In genomic region chr17:74776044-74776962, GRCh38 we compare ENCODE assay signal across 1 cellular context.
TF ChIP-seq lines count a peak whose summit lies in the region.

TSS of gene NAT9 (minus strand) at chr17:74776345. CDS start at chr17:74775698, 647 bp downstream.

TF ChIP-seq in HepG2, 621 proteins besides CTCF, POLR2A, EP300 and RAD21 (continued from another document and continues in another):
- TF ChIP-seq THAP9 (CRISPR knock-in tag; IDR thresholded peaks at IDR 0.05; ENCODE audit: borderline replicate concordance) (peak; percentile 72; the same call in 1 of the 2 replicates), TEF (CRISPR knock-in tag; IDR thresholded peaks at IDR 0.05) (no peak), ZNF275 (CRISPR knock-in tag; IDR thresholded peaks at IDR 0.05; ENCODE audit: borderline replicate concordance) (no peak), NFIB (CRISPR knock-in tag; IDR thresholded peaks at IDR 0.05; ENCODE audit: borderline replicate concordance) (no peak), ZNF709 (CRISPR knock-in tag; IDR thresholded peaks at IDR 0.05) (peak; percentile 63; the same call in 1 of the 2 replicates), ZBTB4 (CRISPR knock-in tag; IDR thresholded peaks at IDR 0.05; ENCODE audit: borderline replicate concordance) (peak; percentile 58; the same call in 1 of the 2 replicates), ZNF251 (CRISPR knock-in tag; IDR thresholded peaks at IDR 0.05) (no peak; the same call in 1 of the 2 replicates), ZNF580 (CRISPR knock-in tag; IDR thresholded peaks at IDR 0.05; ENCODE audit: borderline replicate concordance, low read depth) (peak; percentile 84; the same call in 1 of the 2 replicates), NPAS2 (CRISPR knock-in tag; IDR thresholded peaks at IDR 0.05; ENCODE audit: borderline replicate concordance) (no peak), SMAD9 (CRISPR knock-in tag; IDR thresholded peaks at IDR 0.05) (no peak), TOE1 (CRISPR knock-in tag; IDR thresholded peaks at IDR 0.05) (peak; percentile 52; the same call in 1 of the 2 replicates), ZHX2 (IDR thresholded peaks at IDR 0.05; ENCODE audit: low read depth) (peak; percentile 46; the same call in 1 of the 2 replicates), ZHX2 (CRISPR knock-in tag; IDR thresholded peaks at IDR 0.05; ENCODE audit: borderline replicate concordance) (no peak), ZNF260 (CRISPR knock-in tag; IDR thresholded peaks at IDR 0.05; ENCODE audit: borderline replicate concordance, low read depth) (no peak), ZBTB44 (CRISPR knock-in tag; IDR thresholded peaks at IDR 0.05) (no peak), ZBTB20 (CRISPR knock-in tag; IDR thresholded peaks at IDR 0.05; ENCODE audit: borderline replicate concordance, low read depth) (no peak; the same call in 1 of the 2 replicates), ZNF724P (CRISPR knock-in tag; IDR thresholded peaks at IDR 0.05; ENCODE audit: borderline replicate concordance) (peak; percentile 76; the same call in 1 of the 2 replicates), ZNF547 (CRISPR knock-in tag; IDR thresholded peaks at IDR 0.05) (peak; percentile 72), HINFP (CRISPR knock-in tag; IDR thresholded peaks at IDR 0.05; ENCODE audit: low read depth) (peak; percentile 92), ZSCAN25 (CRISPR knock-in tag; IDR thresholded peaks at IDR 0.05) (no peak), SSRP1 (CRISPR knock-in tag; IDR thresholded peaks at IDR 0.05) (no peak), GATA4 (IDR thresholded peaks at IDR 0.05; ENCODE audit: borderline replicate concordance, low read depth) (no peak), HMG20A (CRISPR knock-in tag; IDR thresholded peaks at IDR 0.05; ENCODE audit: borderline replicate concordance) (no peak), GATAD2A (CRISPR knock-in tag; IDR thresholded peaks at IDR 0.05) (peak; percentile 57), MEIS1 (CRISPR knock-in tag; IDR thresholded peaks at IDR 0.05; ENCODE audit: borderline replicate concordance) (peak; percentile 50; the same call in 1 of the 2 replicates), CHD4 (IDR thresholded peaks at IDR 0.05; ENCODE audit: borderline replicate concordance, low read length) (no peak), RNF2 (conservative IDR thresholded peaks at IDR 0.05; ENCODE audit: low read depth) (peak; percentile 73), MLLT10 (CRISPR knock-in tag; IDR thresholded peaks at IDR 0.05) (no peak), DBP (CRISPR knock-in tag; IDR thresholded peaks at IDR 0.05; ENCODE audit: not compliant biosample characterization) (no peak), HDAC1 (CRISPR knock-in tag; IDR thresholded peaks at IDR 0.05) (peak; percentile 99), SATB2 (CRISPR knock-in tag; IDR thresholded peaks at IDR 0.05) (no peak), ZNF496 (CRISPR knock-in tag; IDR thresholded peaks at IDR 0.05; ENCODE audit: insufficient replicate concordance) (no peak), RBM22 (optimal IDR thresholded peaks at IDR 0.05; ENCODE audit: low read length) (no peak), NFE2L1 (CRISPR knock-in tag; IDR thresholded peaks at IDR 0.05; ENCODE audit: borderline replicate concordance) (no peak), HOXA5 (CRISPR knock-in tag; IDR thresholded peaks at IDR 0.05) (peak; percentile 72; the same call in 1 of the 2 replicates), ZNF296 (CRISPR knock-in tag; conservative IDR thresholded peaks at IDR 0.05) (peak; percentile 30; the same call in 1 of the 2 replicates), ZNF350 (CRISPR knock-in tag; IDR thresholded peaks at IDR 0.05; ENCODE audit: borderline replicate concordance, low read depth) (0 out of 2 replicates have a peak, but pooled peaks have one; percentile 29)
